ENCODE assay signal across 30 cellular contexts in the genomic region with DNA sequence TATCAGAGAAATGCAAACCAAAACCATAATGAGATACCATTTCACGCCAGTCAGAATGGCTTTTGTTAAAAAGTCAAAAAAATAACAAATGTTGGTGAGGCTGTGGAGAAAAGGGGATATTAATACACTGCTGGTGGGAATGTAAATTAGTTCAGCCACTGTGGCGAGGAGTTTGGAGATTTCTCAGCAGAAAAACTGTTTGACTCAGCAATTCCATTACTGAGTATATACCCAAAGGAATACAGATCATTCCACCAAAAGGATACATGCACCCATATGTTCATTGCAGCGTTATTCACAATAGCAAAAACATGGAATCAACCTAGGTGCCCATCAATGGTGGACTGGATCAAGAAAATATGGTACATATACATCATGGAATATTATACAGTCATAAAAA.
"Had no signal": no experiment of that assay in that cellular context is flagged by ENCODE, and none has a peak within 500 bp of the region (broad histone marks: within the 10 kb centered on the region; RNA-seq: fewer than 3 reads in every experiment).

No MANE protein-coding gene starts in this region.

- H3K4me1 Mint-ChIP-seq: natural killer cell; nephron; neural progenitor cell; stimulated activated naive B cell treated with anti-CD40 and anti-IgM and Interleukin-4, amounts not matched to agents 10 μg/mL and 1 μg/mL and 100 μg/mL, for 72 hours had no signal

- H3K36me3 Mint-ChIP-seq: natural killer cell; neural progenitor cell; stimulated activated naive B cell treated with anti-CD40 and anti-IgM and Interleukin-4, amounts not matched to agents 10 μg/mL and 1 μg/mL and 100 μg/mL, for 72 hours had no signal

- H3K27me3 ChIP-seq: neural progenitor cell, ovary, spleen, stomach, thyroid gland, tibial nerve, upper lobe of left lung, vagina had no signal

- H3K4me3 ChIP-seq: neural progenitor cell, ovary, psoas muscle, skin epidermis, smooth muscle cell, spleen, stomach, thoracic aorta, thyroid gland, tibial nerve, upper lobe of left lung, vagina had no signal

- H3K4me3 Mint-ChIP-seq: natural killer cell; nephron; neural progenitor cell; stimulated activated naive B cell treated with anti-CD40 and anti-IgM and Interleukin-4, amounts not matched to agents 10 μg/mL and 1 μg/mL and 100 μg/mL, for 72 hours; stimulated activated naive CD8-positive, alpha-beta T cell treated with anti-CD3 and anti-CD28 coated beads, Interleukin-15, Interleukin-2, amounts not matched to agents 100 ng/mL and 50 ng/mL, for 24 hours had no signal

- DNase-seq: natural killer cell; occipital lobe; ovary; posterior cingulate gyrus; psoas muscle; right cardiac atrium; spleen; stimulated activated CD4-positive, alpha-beta T cell treated with anti-CD3 and anti-CD28 coated beads, Interleukin-12 subunit alpha, Interleukin-12 subunit beta, amount 100 ng/mL, for 4 hours; stimulated activated CD4-positive, alpha-beta T cell treated with anti-CD3 and anti-CD28 coated beads, Interleukin-1b, Interleukin-23, amount 100 ng/mL, for 48 hours; stimulated activated CD4-positive, alpha-beta T cell treated with anti-CD3 and anti-CD28 coated beads, Interleukin-4, amount 100 ng/mL, for 1 hour; stimulated activated CD4-positive, alpha-beta T cell treated with anti-CD3 and anti-CD28 coated beads, Interleukin-4, amount 100 ng/mL, for 4 hours; stimulated activated CD8-positive, alpha-beta memory T cell treated with anti-CD3 and anti-CD28 coated beads, Interleukin-4, amount 100 ng/mL, for 48 hours; stimulated activated naive B cell treated with anti-CD40 and anti-IgM and Interleukin-4, amounts not matched to agents 10 μg/mL and 1 μg/mL and 100 μg/mL, for 72 hours; stimulated activated naive CD4-positive, alpha-beta T cell treated with Interleukin-2 at 50 U/mL for 16 hours; stomach; thyroid gland; trophoblast cell; upper lobe of left lung had no signal

- FAIRE-seq: urothelium cell line had no signal

- H3K27me3 Mint-ChIP-seq: progenitor cell of endocrine pancreas; stimulated activated naive CD8-positive, alpha-beta T cell treated with anti-CD3 and anti-CD28 coated beads, Interleukin-15, Interleukin-2, amounts not matched to agents 100 ng/mL and 50 ng/mL, for 24 hours had no signal

- H3K27ac ChIP-seq: neural progenitor cell, ovary, parathyroid adenoma, psoas muscle, skin epidermis, spleen, stomach, thoracic aorta, thyroid gland, tibial nerve, upper lobe of left lung, vagina had no signal

- H3K4me1 ChIP-seq: neural progenitor cell, parathyroid adenoma, psoas muscle, spleen, stomach, thyroid gland, tibial nerve, upper lobe of left lung, vagina had no signal

- H3K9me3 Mint-ChIP-seq: nephron; neural progenitor cell; stimulated activated naive B cell treated with anti-CD40 and anti-IgM and Interleukin-4, amounts not matched to agents 10 μg/mL and 1 μg/mL and 100 μg/mL, for 72 hours; stimulated activated naive CD8-positive, alpha-beta T cell treated with anti-CD3 and anti-CD28 coated beads, Interleukin-15, Interleukin-2, amounts not matched to agents 100 ng/mL and 50 ng/mL, for 24 hours had no signal

- H3K9ac ChIP-seq: neural progenitor cell, parathyroid adenoma had no signal

- ATAC-seq: natural killer cell; psoas muscle; right cardiac atrium; sciatic nerve; stimulated activated naive B cell treated with anti-CD40 and anti-IgM and Interleukin-4, amounts not matched to agents 10 μg/mL and 1 μg/mL and 100 μg/mL, for 72 hours had no signal

- H3K79me2 ChIP-seq: parathyroid adenoma had no signal

- H3K36me3 ChIP-seq: neural progenitor cell, ovary, spleen, stomach, thoracic aorta, thyroid gland, tibial nerve, upper lobe of left lung, vagina had no signal

- H3K9me3 ChIP-seq: ovary, stomach, thoracic aorta, thyroid gland, tibial nerve, upper lobe of left lung, vagina had no signal

- H3K4me2 ChIP-seq: neural progenitor cell, smooth muscle cell had no signal

- H2AFZ ChIP-seq: neural progenitor cell, parathyroid adenoma had no signal

- H3K27ac Mint-ChIP-seq: natural killer cell; nephron; neural progenitor cell; progenitor cell of endocrine pancreas; stimulated activated naive B cell treated with anti-CD40 and anti-IgM and Interleukin-4, amounts not matched to agents 10 μg/mL and 1 μg/mL and 100 μg/mL, for 72 hours; stimulated activated naive CD8-positive, alpha-beta T cell treated with anti-CD3 and anti-CD28 coated beads, Interleukin-15, Interleukin-2, amounts not matched to agents 100 ng/mL and 50 ng/mL, for 24 hours had no signal
